In genomic region chr1:7127322-7128050, GRCh38 we compare ENCODE assay signal across 22 cellular contexts.
DNase-seq lines count a peak whose midpoint lies in the region; ATAC-seq and TF ChIP-seq lines count a peak whose summit lies in the region.
"Had no signal": no experiment of that assay in that cellular context is flagged by ENCODE, and none has a peak within 500 bp of the region (broad histone marks: within the 10 kb centered on the region; RNA-seq: fewer than 3 reads in every experiment).

No MANE protein-coding gene starts in this region.

- H3K4me3 ChIP-seq in GM23338 (no peak overlapping the region), NB4 (ENCODE audit: low read depth, low read length) (no peak overlapping the region), tibial nerve (no peak overlapping the region)

- H3K27ac ChIP-seq in GM23338 (ENCODE audit: low read depth) (no peak overlapping the region), tibial nerve (no peak overlapping the region)

- ATAC-seq in GM23338, result peak; percentile 46; the same call in 2 of the 3 replicates
- ATAC-seq: activated naive CD8-positive, alpha-beta T cell treated with anti-CD3 and anti-CD28 coated beads, Interleukin-2, amount 50 U/mL, for 24 hours; left ventricle myocardium superior; SK-N-SH treated with all-trans-retinoic acid at 6 μM for 48 hours had no signal

- H2AFZ ChIP-seq in GM23338, result no peak overlapping the region

- TF ChIP-seq POLR2A in NB4 (IDR thresholded peaks at IDR 0.05; ENCODE audit: extremely low read depth, insufficient read length) (no peak), tibial nerve (IDR thresholded peaks at IDR 0.05) (no peak)

- H3K4me1 ChIP-seq in GM23338 (ENCODE audit: insufficient read depth) (no peaks in the 10 kb centered on the region), tibial nerve (no peaks in the 10 kb centered on the region)

- TF ChIP-seq EP300 in tibial nerve (IDR thresholded peaks at IDR 0.05), result no peak

- no peaks in the 10 kb centered on the region; the same call in 1 of the 3 replicates for H3K9me3 Mint-ChIP-seq in GM23338
- H3K9me3 Mint-ChIP-seq: activated CD4-positive, alpha-beta memory T cell treated with anti-CD3 and anti-CD28 coated beads for 36 hours; CD4-positive, alpha-beta T cell; neural crest cell had no signal

- TF ChIP-seq CTCF in GM23338 (conservative IDR thresholded peaks at IDR 0.05; ENCODE audit: low read depth in 2 of 2), result peak in 1 of 2 experiments; percentile 44; a peak in 2 of 4 replicates
- TF ChIP-seq CTCF in NB4 (IDR thresholded peaks at IDR 0.05; ENCODE audit: low read depth, low read length), result no peak
- TF ChIP-seq CTCF in tibial nerve (IDR thresholded peaks at IDR 0.05), result no peak

- H3K27ac Mint-ChIP-seq in GM23338, result no peak overlapping the region
- H3K27ac Mint-ChIP-seq: activated CD4-positive, alpha-beta memory T cell treated with anti-CD3 and anti-CD28 coated beads for 36 hours; activated naive CD8-positive, alpha-beta T cell treated with anti-CD3 and anti-CD28 coated beads, Interleukin-2, amount 50 U/mL, for 24 hours; CD4-positive, alpha-beta T cell; progenitor cell of endocrine pancreas had no signal

- H3K79me2 ChIP-seq in GM23338 (replicated peaks; ENCODE audit: insufficient read depth), result no peaks in the 10 kb centered on the region

- no peaks in the 10 kb centered on the region for H3K27me3 ChIP-seq in GM23338 (ENCODE audit: insufficient read depth)
- no peaks in the 10 kb centered on the region for H3K27me3 ChIP-seq in tibial nerve

- no peaks in the 10 kb centered on the region for H4K20me1 ChIP-seq in GM23338 (replicated peaks; ENCODE audit: insufficient read depth)

- 56 to 61% methylated on average over 12 of the region's 12 CpGs for WGBS in tibial nerve, 2 donors

- H3K9me3 ChIP-seq in tibial nerve, result no peaks in the 10 kb centered on the region

- no peaks in the 10 kb centered on the region; the same call in 2 of the 3 replicates for H3K36me3 Mint-ChIP-seq in GM23338 (ENCODE audit: low read depth)
- H3K36me3 Mint-ChIP-seq: activated CD4-positive, alpha-beta memory T cell treated with anti-CD3 and anti-CD28 coated beads for 36 hours had no signal

- peaks cover 3% of the 10 kb centered on the region; the same call in 1 of the 3 replicates for H3K4me1 Mint-ChIP-seq in GM23338
- H3K4me1 Mint-ChIP-seq: activated naive CD8-positive, alpha-beta T cell treated with anti-CD3 and anti-CD28 coated beads, Interleukin-2, amount 50 U/mL, for 24 hours; neural crest cell had no signal

- peak; percentile 16 for DNase-seq in GM23338 (ENCODE audit: low spot score)
- peak; percentile 28 for DNase-seq in NB4 (ENCODE audit: low read depth)
- peak; percentile 20 for DNase-seq in astrocyte of the hippocampus (ENCODE audit: low read depth, low spot score)
- peak; percentile 66 for DNase-seq in renal cortical epithelial cell (ENCODE audit: low read depth)
- no peak for DNase-seq in tibial nerve (ENCODE audit: low spot score in 2 of 2)
- DNase-seq in iPS-NIHi11 (ENCODE audit: low spot score), result no peak
- no peak for DNase-seq in putamen (ENCODE audit: low spot score)
- DNase-seq: activated CD4-positive, alpha-beta memory T cell treated with anti-CD3 and anti-CD28 coated beads for 36 hours; activated gamma-delta T cell; activated naive CD8-positive, alpha-beta T cell treated with anti-CD3 and anti-CD28 coated beads, Interleukin-2, amount 50 U/mL, for 24 hours; CD4-positive, alpha-beta T cell; cortex of kidney; glutamatergic neuron; left ventricle myocardium superior; NCI-H146; NCI-H2171; NCI-H524 treated with DMSO at 0.1 percent for 48 hours; substantia nigra; T-helper 9 cell had no signal

- H3K4me2 ChIP-seq in GM23338, result no peak overlapping the region

- no peak overlapping the region for H3K4me3 Mint-ChIP-seq in GM23338
- H3K4me3 Mint-ChIP-seq: activated CD4-positive, alpha-beta memory T cell treated with anti-CD3 and anti-CD28 coated beads for 36 hours; activated naive CD8-positive, alpha-beta T cell treated with anti-CD3 and anti-CD28 coated beads, Interleukin-2, amount 50 U/mL, for 24 hours; CD4-positive, alpha-beta T cell; neural crest cell had no signal

- no peaks in the 10 kb centered on the region for H3K36me3 ChIP-seq in GM23338 (ENCODE audit: insufficient read depth)
- no peaks in the 10 kb centered on the region for H3K36me3 ChIP-seq in tibial nerve

- H3F3A ChIP-seq in GM23338 (replicated peaks; ENCODE audit: low read depth), result no peaks in the 10 kb centered on the region

- H3K9me2 ChIP-seq in GM23338 (ENCODE audit: insufficient read depth), result no peaks in the 10 kb centered on the region

- no peaks in the 10 kb centered on the region for H3K27me3 Mint-ChIP-seq in GM23338 (ENCODE audit: insufficient read depth, low read depth, poor library complexity)

TF ChIP-seq in GM23338, 12 proteins besides CTCF, POLR2A, EP300 and RAD21 (continues in another document):
- no peak for TF ChIP-seq REST (IDR thresholded peaks at IDR 0.05; ENCODE audit: unreplicated experiment)
- no peak for TF ChIP-seq POLR2AphosphoS5 (IDR thresholded peaks at IDR 0.05; ENCODE audit: low read depth)
- TF ChIP-seq EZH2phosphoT487 (IDR thresholded peaks at IDR 0.05; ENCODE audit: unreplicated experiment), result no peak
- TF ChIP-seq EZH2 (IDR thresholded peaks at IDR 0.05; ENCODE audit: low read depth, unreplicated experiment), result no peak
- no peak for TF ChIP-seq JUNB (IDR thresholded peaks at IDR 0.05; ENCODE audit: unreplicated experiment)
- TF ChIP-seq CREB1 (CRISPR knock-in tag; IDR thresholded peaks at IDR 0.05; ENCODE audit: low read depth), result no peak
- no peak for TF ChIP-seq ETS1 (IDR thresholded peaks at IDR 0.05)
- no peak for TF ChIP-seq ZNF114 (CRISPR knock-in tag; IDR thresholded peaks at IDR 0.05)
- TF ChIP-seq NANOG (IDR thresholded peaks at IDR 0.05; ENCODE audit: borderline replicate concordance), result no peak

Comparison
In these comparisons a context has a peak if more than half of its experiments do, and no peak if none do; other contexts are left out.
1. DNase-seq: peak in GM23338 (single experiment), NB4 (single experiment), astrocyte of the hippocampus (single experiment) and renal cortical epithelial cell (single experiment); none in tibial nerve (0 of 2), iPS-NIHi11 (single experiment) and putamen (single experiment).